In the genomic region with DNA sequence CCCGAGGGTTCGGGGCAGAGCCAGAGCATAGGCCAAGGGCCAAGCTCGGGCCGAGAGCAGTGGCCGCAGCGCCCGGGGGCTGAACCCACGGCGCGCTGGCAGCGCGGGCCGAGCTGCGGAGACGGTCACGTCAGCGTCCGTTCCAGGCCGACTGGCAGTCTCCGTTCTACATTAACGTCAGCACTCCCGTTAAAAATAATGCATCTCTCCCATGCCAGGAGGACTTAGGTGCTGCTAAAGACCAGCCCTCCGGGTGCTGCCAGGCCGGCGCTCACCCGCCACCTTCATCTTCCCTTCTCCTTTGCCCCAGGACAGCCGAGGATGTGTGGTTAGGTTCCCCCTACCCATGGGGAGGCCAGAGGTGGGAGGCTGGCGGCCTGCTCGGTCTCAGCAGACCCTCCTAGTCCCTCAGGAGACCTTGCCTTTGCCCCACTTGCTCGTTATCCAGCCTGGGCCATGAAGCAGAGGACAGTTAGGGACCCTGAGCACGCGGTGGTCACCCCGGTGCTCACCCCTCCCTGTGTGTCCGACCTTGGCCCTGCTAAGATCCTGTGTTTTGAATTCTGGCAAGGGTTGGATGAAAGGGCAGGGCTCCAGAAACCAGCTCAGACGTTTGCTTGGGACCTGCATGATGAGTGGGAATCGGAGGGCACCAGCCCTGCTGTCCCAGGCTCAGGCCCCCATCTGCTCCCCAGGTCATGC, we compare ENCODE assay signal across 8 cellular contexts. TPM values are rescaled to one million over a fixed set of nuclear protein-coding genes. Genes with fewer than 3 reads are reported as not detected.
A peak's percentile ranks its signal among the peaks of the same experiment; 100 is the strongest.
DNase-seq lines count a peak whose midpoint lies in the region; ATAC-seq and TF ChIP-seq lines count a peak whose summit lies in the region.

No MANE protein-coding gene starts in this region.

- H2AFZ ChIP-seq in smooth muscle cell (ENCODE audit: low read depth), result no peak overlapping the region

- DNase-seq in AG20443 (ENCODE audit: low spot score), result peak; percentile 69
- DNase-seq in HT1080 (ENCODE audit: low read depth), result peak; percentile 11
- no peak for DNase-seq in smooth muscle cell (lab: John Stamatoyannopoulos, UW; ENCODE audit: unreplicated experiment)
- no peak for DNase-seq in NCI-H1436 (lab: John Stamatoyannopoulos, UW)
- DNase-seq in NCI-H128 (lab: John Stamatoyannopoulos, UW; ENCODE audit: unreplicated experiment), result no peak

- H3F3A ChIP-seq in smooth muscle cell (ENCODE audit: low read depth), result peaks cover 28% of the 10 kb centered on the region

- 18% methylated on average over 35 of the region's 36 CpGs for WGBS in smooth muscle cell (ENCODE audit: low lambda C conversion rate)

- peaks cover 1% of the 10 kb centered on the region for H4K20me1 ChIP-seq in smooth muscle cell (ENCODE audit: low read depth)

- no peaks in the 10 kb centered on the region for H3K9me3 ChIP-seq in smooth muscle cell (replicated peaks; ENCODE audit: low read depth)

- H3K27me3 ChIP-seq in smooth muscle cell (ENCODE audit: low read depth), result no peaks in the 10 kb centered on the region

- TF ChIP-seq CTCF in smooth muscle cell (IDR thresholded peaks at IDR 0.05; ENCODE audit: borderline replicate concordance, insufficient read depth, poor library complexity, severe bottlenecking), result no peak

- peak overlapping the region; percentile 97 for H3K4me2 ChIP-seq in smooth muscle cell

- H3K4me1 ChIP-seq in smooth muscle cell (ENCODE audit: low read depth), result peaks cover 33% of the 10 kb centered on the region

- peak overlapping the region; percentile 95 for H3K27ac ChIP-seq in angular gyrus (ENCODE audit: low read depth, low read length)
- H3K27ac ChIP-seq in smooth muscle cell (ENCODE audit: low read depth), result peak overlapping the region; percentile 77

- no peaks in the 10 kb centered on the region for H3K36me3 ChIP-seq in smooth muscle cell (ENCODE audit: low read depth)

- H3K9ac ChIP-seq in smooth muscle cell (ENCODE audit: low read depth), result peak overlapping the region; percentile 76

- H3K4me3 ChIP-seq in iPS-11a (ENCODE audit: low read depth, low read length) (peak overlapping the region; percentile 66), smooth muscle cell (peak overlapping the region; percentile 66)

- H3K79me2 ChIP-seq in smooth muscle cell (ENCODE audit: low read depth), result no peaks in the 10 kb centered on the region

- peak; percentile 23 for ATAC-seq in GM18520 (IDR thresholded peaks at IDR 0.05; ENCODE audit: unreplicated experiment)

RNA-seq across cellular contexts. Expression of a gene that starts 0.6 kb away (rescaled TPM):
- 198 and 210 TPM in 2 replicates for total RNA-seq in HT1080 (2014; rRNA removed; shearing (Covaris generic))
- polyA plus RNA-seq in HT1080 (2015; cell fraction: cytosol; rRNA removed), result 136 and 181 TPM in 2 replicates
- 67.5 and 68.1 TPM in 2 replicates for polyA plus RNA-seq in HT1080 (2015; cell fraction: nucleus; rRNA removed)
- 73.8 and 84.7 TPM in 2 replicates for total RNA-seq in smooth muscle cell
- 104 and 120 TPM in 2 replicates for polyA plus RNA-seq in smooth muscle cell

RNA-seq across cellular contexts. Expression of a gene that starts 6.2 kb away (rescaled TPM):
- 18.0 and 21.4 TPM in 2 replicates for total RNA-seq in HT1080 (2014; rRNA removed; shearing (Covaris generic))
- polyA plus RNA-seq in HT1080 (2015; cell fraction: cytosol; rRNA removed), result 23.2 and 27.8 TPM in 2 replicates
- polyA plus RNA-seq in HT1080 (2015; cell fraction: nucleus; rRNA removed), result 138 and 147 TPM in 2 replicates
- 38.2 and 41.4 TPM in 2 replicates for total RNA-seq in smooth muscle cell
- 68.0 and 84.9 TPM in 2 replicates for polyA plus RNA-seq in smooth muscle cell

RNA-seq across cellular contexts. Expression of a gene that starts 25.0 kb away (rescaled TPM):
- total RNA-seq in HT1080 (2014; rRNA removed; shearing (Covaris generic)), result 35.6 and 43.3 TPM in 2 replicates
- polyA plus RNA-seq in HT1080 (2015; cell fraction: cytosol; rRNA removed), result 20.1 and 24.2 TPM in 2 replicates
- polyA plus RNA-seq in HT1080 (2015; cell fraction: nucleus; rRNA removed), result 9.0 and 11.9 TPM in 2 replicates
- total RNA-seq in smooth muscle cell, result 20.1 and 21.4 TPM in 2 replicates
- polyA plus RNA-seq in smooth muscle cell, result 45.9 and 48.2 TPM in 2 replicates

RNA-seq across cellular contexts. Expression of a gene that starts 25.2 kb away (rescaled TPM):
- 18.2 and 21.6 TPM in 2 replicates for total RNA-seq in HT1080 (2014; rRNA removed; shearing (Covaris generic))
- polyA plus RNA-seq in HT1080 (2015; cell fraction: cytosol; rRNA removed), result 18.3 and 22.1 TPM in 2 replicates
- 12.3 and 12.4 TPM in 2 replicates for polyA plus RNA-seq in HT1080 (2015; cell fraction: nucleus; rRNA removed)
- 2.1 and 2.9 TPM in 2 replicates for total RNA-seq in smooth muscle cell
- polyA plus RNA-seq in smooth muscle cell, result 10.5 and 11.1 TPM in 2 replicates

RNA-seq across cellular contexts. Expression of a gene that starts 59.9 kb away (rescaled TPM):
- 6.0 and 13.6 TPM in 2 replicates for total RNA-seq in HT1080 (2014; rRNA removed; shearing (Covaris generic))
- polyA plus RNA-seq in HT1080 (2015; cell fraction: cytosol; rRNA removed), result 56.0 and 58.4 TPM in 2 replicates
- 48.7 and 52.1 TPM in 2 replicates for polyA plus RNA-seq in HT1080 (2015; cell fraction: nucleus; rRNA removed)
- total RNA-seq in smooth muscle cell, result 4.6 and 15.5 TPM in 2 replicates
- 26.1 and 28.3 TPM in 2 replicates for polyA plus RNA-seq in smooth muscle cell

Comparison
In these comparisons a context has a peak if more than half of its experiments do, and no peak if none do; other contexts are left out.
1. DNase-seq: peak in AG20443 (single experiment) and HT1080 (single experiment); none in smooth muscle cell (single experiment), NCI-H1436 (single experiment) and NCI-H128 (single experiment).